10 cellular contexts compared by ENCODE assay signal in the genomic region with DNA sequence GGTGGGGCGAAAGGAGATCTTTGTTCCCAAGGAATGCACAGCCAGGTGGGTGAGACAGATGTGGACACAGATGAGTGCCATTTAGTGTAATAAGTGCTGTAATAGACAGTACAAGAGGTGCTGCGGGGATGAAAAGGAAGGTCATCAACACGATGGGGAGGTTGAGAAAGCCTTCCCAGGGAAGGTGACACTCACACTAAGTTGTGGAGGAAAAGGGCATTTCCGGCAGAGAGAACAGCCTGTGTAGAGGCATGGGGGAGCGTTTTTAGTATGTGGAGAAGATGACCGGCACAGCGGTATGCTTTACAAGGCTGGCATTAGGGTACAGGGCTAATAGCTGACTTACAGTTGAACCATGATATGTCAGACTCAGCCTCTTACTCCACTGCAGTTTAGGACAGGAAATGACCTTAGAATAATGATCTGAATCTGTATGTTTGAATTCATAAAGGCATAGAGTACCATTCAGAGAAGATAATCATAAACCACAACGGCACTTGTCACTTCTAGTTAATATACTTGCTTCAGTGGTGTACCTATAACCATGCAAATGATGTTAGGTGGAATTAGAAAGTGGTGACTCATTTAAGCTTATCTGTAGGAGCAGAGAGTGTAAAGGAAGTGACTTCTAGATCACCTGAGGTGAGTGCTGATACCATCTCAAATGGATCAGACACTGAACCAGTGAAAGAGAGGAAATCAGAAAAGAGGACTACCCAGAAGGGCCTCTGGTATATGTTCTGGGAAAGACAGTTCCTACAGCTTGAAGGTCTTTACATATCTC.
DNase-seq lines count a peak whose midpoint lies in the region; ATAC-seq, FAIRE-seq and TF ChIP-seq lines count a peak whose summit lies in the region.
"Had no signal": no experiment of that assay in that cellular context is flagged by ENCODE, and none has a peak within 500 bp of the region (broad histone marks: within the 10 kb centered on the region; RNA-seq: fewer than 3 reads in every experiment).

No MANE protein-coding gene starts in this region.

- no peak overlapping the region for H3K4me3 ChIP-seq in PC-9
- H3K4me3 ChIP-seq in lower lobe of right lung = no peak overlapping the region
- no peak overlapping the region for H3K4me3 ChIP-seq in esophagus squamous epithelium
- H3K4me3 ChIP-seq: thoracic aorta had no signal

- H3K9me3 Mint-ChIP-seq in glutamatergic neuron (ENCODE audit: unreplicated experiment) = peaks cover 3% of the 10 kb centered on the region

- no peaks in the 10 kb centered on the region for H3K27me3 Mint-ChIP-seq in glutamatergic neuron (ENCODE audit: unreplicated experiment)

- peak overlapping the region; percentile 46 for H3K4me2 ChIP-seq in PC-9

- H3K79me2 ChIP-seq in PC-9 (ENCODE audit: low read depth) = peaks cover 68% of the 10 kb centered on the region

- intact Hi-C loops in PC-9 (cut with micrococcal nuclease; ENCODE audit: unreplicated experiment) (no loop called here), lower lobe of right lung (cut with DNase I) (no loop called here), esophagus squamous epithelium (cut with DNase I) (no loop called here)

- peaks cover 2% of the 10 kb centered on the region for H3K4me1 Mint-ChIP-seq in glutamatergic neuron (ENCODE audit: low read depth, unreplicated experiment)

- H3K9me3 ChIP-seq in PC-9 (ENCODE audit: insufficient read depth, low read depth) = no peaks in the 10 kb centered on the region
- H3K9me3 ChIP-seq in lower lobe of right lung = no peaks in the 10 kb centered on the region
- no peaks in the 10 kb centered on the region for H3K9me3 ChIP-seq in esophagus squamous epithelium
- H3K9me3 ChIP-seq: thoracic aorta had no signal

- POLR2A ChIA-PET in PC-9 (lab: Charles Lee; ENCODE audit: unreplicated experiment) = interaction anchor here (0.7 to 1.0 kb wide), 3 partner anchors 11 to 946 kb away, joined by 3 to 9 read pairs (median 4); a partner anchor contains a TSS

- no peaks in the 10 kb centered on the region for H3K36me3 ChIP-seq in PC-9 (ENCODE audit: low read depth)
- no peaks in the 10 kb centered on the region for H3K36me3 ChIP-seq in lower lobe of right lung
- H3K36me3 ChIP-seq in esophagus squamous epithelium = no peaks in the 10 kb centered on the region
- H3K36me3 ChIP-seq: thoracic aorta had no signal

- CTCF ChIA-PET in PC-9 (lab: Charles Lee) = interaction anchor here (1.0 kb wide), 2 partner anchors 30 to 293 kb away, joined by 3 read pairs; no protein-coding TSS in a partner anchor

- H3K36me3 Mint-ChIP-seq in glutamatergic neuron (ENCODE audit: unreplicated experiment) = no peaks in the 10 kb centered on the region

- H3K27me3 ChIP-seq in PC-9 (ENCODE audit: insufficient read depth, low read depth) = no peaks in the 10 kb centered on the region
- H3K27me3 ChIP-seq in lower lobe of right lung (ENCODE audit: low read depth) = no peaks in the 10 kb centered on the region
- H3K27me3 ChIP-seq in esophagus squamous epithelium = no peaks in the 10 kb centered on the region

- peaks cover 18% of the 10 kb centered on the region for H3K4me1 ChIP-seq in PC-9 (replicated peaks; ENCODE audit: insufficient read depth)
- peaks cover 40% of the 10 kb centered on the region for H3K4me1 ChIP-seq in lower lobe of right lung
- H3K4me1 ChIP-seq in esophagus squamous epithelium = peaks cover 0 to 46% (median 9%) of the 10 kb centered on the region in 3 donors

- FAIRE-seq in H54 (lab: Jason Lieb, UNC) = peak; percentile 6

- no peak overlapping the region for H3K4me3 Mint-ChIP-seq in glutamatergic neuron (ENCODE audit: unreplicated experiment)

- H3K9me2 ChIP-seq in PC-9 (ENCODE audit: insufficient read depth) = no peaks in the 10 kb centered on the region

- 45 to 72% methylated on average over 8 of the region's 8 CpGs for WGBS in esophagus squamous epithelium, 2 donors

- DNase-seq in H54 (ENCODE audit: insufficient read length, low spot score) (no peak), PC-9 (peak in 1 of 2 experiments; percentile 89), lower lobe of right lung (no peak), activated gamma-delta T cell treated with Interleukin-2 at 50 U/mL for 16 hours (no peak), glutamatergic neuron (no peak), superior temporal gyrus (ENCODE audit: extremely low spot score) (no peak), esophagus squamous epithelium (lab: John Stamatoyannopoulos, UW) (no peak)
- DNase-seq: H7 had no signal

- peaks cover 19% of the 10 kb centered on the region; the same call in 1 of the 2 replicates for H3F3A ChIP-seq in PC-9 (ENCODE audit: insufficient read depth, low read depth)

- no peak overlapping the region for H2AFZ ChIP-seq in PC-9

- H3K27ac ChIP-seq in PC-9 (peak overlapping the region; percentile 17; the same call in 1 of the 2 replicates), lower lobe of right lung (no peak overlapping the region), esophagus squamous epithelium (no peak overlapping the region)
- H3K27ac ChIP-seq: thoracic aorta had no signal

- TF ChIP-seq POLR2A in H54 (IDR thresholded peaks at IDR 0.05; ENCODE audit: low read depth, low read length) = no peak
- no peak for TF ChIP-seq POLR2A in esophagus squamous epithelium (IDR thresholded peaks at IDR 0.05)

- no peak overlapping the region for H3K27ac Mint-ChIP-seq in glutamatergic neuron (ENCODE audit: unreplicated experiment)

- TF ChIP-seq CTCF in PC-9 (conservative IDR thresholded peaks at IDR 0.05) = no peak
- TF ChIP-seq CTCF in lower lobe of right lung (IDR thresholded peaks at IDR 0.05) = no peak
- no peak for TF ChIP-seq CTCF in glutamatergic neuron (IDR thresholded peaks at IDR 0.05; ENCODE audit: partially characterized antibody, unreplicated experiment)
- no peak for TF ChIP-seq CTCF in esophagus squamous epithelium (IDR thresholded peaks at IDR 0.05)

- no TSS peak for BruUV-seq in PC-9 (replicated peaks; lab: Mats Ljungman, UMichigan)

- H4K20me1 ChIP-seq in PC-9 (ENCODE audit: insufficient read depth) = peaks cover 62% of the 10 kb centered on the region

- ATAC-seq in GM18517 (IDR thresholded peaks at IDR 0.05; ENCODE audit: unreplicated experiment) (peak; percentile 88), lower lobe of right lung (peak; percentile 27 to 43)
